7 cellular contexts compared by ENCODE assay signal in genomic region chr1:6962956-6963915, GRCh38.
DNase-seq lines count a peak whose midpoint lies in the region; ATAC-seq and TF ChIP-seq lines count a peak whose summit lies in the region.

No MANE protein-coding gene starts in this region.

- no peak for TF ChIP-seq CTCF in choroid plexus epithelial cell (conservative IDR thresholded peaks at IDR 0.05; ENCODE audit: low read depth, low read length)

- peak overlapping the region; percentile 53 for H3K27ac Mint-ChIP-seq in T-helper 2 cell treated with Interferon-gamma antibody and Interleukin-4, amounts not matched to agents 5 μg/mL and 100 μg/mL, for 36 hours
- H3K27ac Mint-ChIP-seq in stimulated activated naive CD8-positive, alpha-beta T cell treated with anti-CD3 and anti-CD28 coated beads, Interleukin-15, amount 100 ng/mL, for 72 hours, result peak overlapping the region; percentile 88 to 91

- H3K36me3 Mint-ChIP-seq in T-helper 2 cell treated with Interferon-gamma antibody and Interleukin-4, amounts not matched to agents 5 μg/mL and 100 μg/mL, for 36 hours (ENCODE audit: low read depth), result no peaks in the 10 kb centered on the region

- no peaks in the 10 kb centered on the region for H3K9me3 ChIP-seq in mucosa of rectum (ENCODE audit: control insufficient read depth in 2 of 2, low read length in 2 of 2)

- H3K36me3 ChIP-seq in mucosa of rectum (ENCODE audit: control insufficient read depth in 2 of 2, insufficient read depth in 2 of 2, low read length in 2 of 2), result no peaks in the 10 kb centered on the region

- H3K27me3 Mint-ChIP-seq in T-helper 2 cell treated with Interferon-gamma antibody and Interleukin-4, amounts not matched to agents 5 μg/mL and 100 μg/mL, for 36 hours (ENCODE audit: low read depth), result peaks cover 37% of the 10 kb centered on the region
- H3K27me3 Mint-ChIP-seq in stimulated activated naive CD8-positive, alpha-beta T cell treated with anti-CD3 and anti-CD28 coated beads, Interleukin-15, amount 100 ng/mL, for 72 hours, result peaks cover 24% of the 10 kb centered on the region

- peak; percentile 78 for ATAC-seq in stimulated activated naive CD8-positive, alpha-beta T cell treated with anti-CD3 and anti-CD28 coated beads, Interleukin-15, amount 100 ng/mL, for 72 hours
- ATAC-seq in HG02588 (IDR thresholded peaks at IDR 0.05; ENCODE audit: unreplicated experiment), result no peak
- ATAC-seq in GM18867 (IDR thresholded peaks at IDR 0.05; ENCODE audit: unreplicated experiment), result no peak

- peaks cover 10% of the 10 kb centered on the region for H3K4me1 Mint-ChIP-seq in T-helper 2 cell treated with Interferon-gamma antibody and Interleukin-4, amounts not matched to agents 5 μg/mL and 100 μg/mL, for 36 hours (ENCODE audit: low read depth)
- peaks cover 53% of the 10 kb centered on the region for H3K4me1 Mint-ChIP-seq in stimulated activated naive CD8-positive, alpha-beta T cell treated with anti-CD3 and anti-CD28 coated beads, Interleukin-15, amount 100 ng/mL, for 72 hours

- in situ Hi-C loops in KBM-7 (cut with MboI; ENCODE audit: low pct_unique_long_range_greater_than_20kb, low sequenced_read_pairs), result no loop called here

- H3K27ac ChIP-seq in mucosa of rectum (ENCODE audit: low read depth in 2 of 2, low read length in 2 of 2), result peak overlapping the region; percentile 48 to 65

- H3K4me3 ChIP-seq in choroid plexus epithelial cell (ENCODE audit: low read depth, low read length) (no peak overlapping the region), mucosa of rectum (ENCODE audit: low read length in 2 of 2) (peak overlapping the region; percentile 22 to 50)

- DNase-seq in KBM-7 (peak; percentile 5), choroid plexus epithelial cell (ENCODE audit: low read depth) (peak; percentile 11)
- DNase-seq in T-helper 2 cell treated with Interferon-gamma antibody and Interleukin-4, amounts not matched to agents 5 μg/mL and 100 μg/mL, for 36 hours (ENCODE audit: low spot score), result peak; percentile 73
- peak; percentile 93 to 94 for DNase-seq in stimulated activated naive CD8-positive, alpha-beta T cell treated with anti-CD3 and anti-CD28 coated beads, Interleukin-15, amount 100 ng/mL, for 72 hours

- no peaks in the 10 kb centered on the region for H3K9me3 Mint-ChIP-seq in T-helper 2 cell treated with Interferon-gamma antibody and Interleukin-4, amounts not matched to agents 5 μg/mL and 100 μg/mL, for 36 hours
- no peaks in the 10 kb centered on the region for H3K9me3 Mint-ChIP-seq in stimulated activated naive CD8-positive, alpha-beta T cell treated with anti-CD3 and anti-CD28 coated beads, Interleukin-15, amount 100 ng/mL, for 72 hours

- H3K4me3 Mint-ChIP-seq in T-helper 2 cell treated with Interferon-gamma antibody and Interleukin-4, amounts not matched to agents 5 μg/mL and 100 μg/mL, for 36 hours, result peak overlapping the region; percentile 72
- H3K4me3 Mint-ChIP-seq in stimulated activated naive CD8-positive, alpha-beta T cell treated with anti-CD3 and anti-CD28 coated beads, Interleukin-15, amount 100 ng/mL, for 72 hours, result peak overlapping the region; percentile 75 to 81

- H3K27me3 ChIP-seq in mucosa of rectum (ENCODE audit: control insufficient read depth in 2 of 2, insufficient read depth in 2 of 2, low read length in 2 of 2), result no peaks in the 10 kb centered on the region

- peaks cover 10 to 22% of the 10 kb centered on the region in 2 donors for H3K4me1 ChIP-seq in mucosa of rectum (ENCODE audit: control insufficient read depth in 2 of 2, insufficient read depth in 2 of 2, low read length in 2 of 2)

- peak overlapping the region in 1 of 2 donors; percentile 41 for H3K9ac ChIP-seq in mucosa of rectum (ENCODE audit: low read depth in 1 of 2, low read length in 2 of 2)

Comparison
In these comparisons a context has a peak if more than half of its experiments do, and no peak if none do; other contexts are left out.
1. DNase-seq: peak in every context shown above with its lines; median percentile 94 in stimulated activated naive CD8-positive, alpha-beta T cell treated with anti-CD3 and anti-CD28 coated beads, Interleukin-15, amount 100 ng/mL, for 72 hours; 73 in T-helper 2 cell treated with Interferon-gamma antibody and Interleukin-4, amounts not matched to agents 5 μg/mL and 100 μg/mL, for 36 hours; 11 in choroid plexus epithelial cell; 5 in KBM-7.